Comparison of ENCODE assay signal across 1 cellular context in the genomic region with DNA sequence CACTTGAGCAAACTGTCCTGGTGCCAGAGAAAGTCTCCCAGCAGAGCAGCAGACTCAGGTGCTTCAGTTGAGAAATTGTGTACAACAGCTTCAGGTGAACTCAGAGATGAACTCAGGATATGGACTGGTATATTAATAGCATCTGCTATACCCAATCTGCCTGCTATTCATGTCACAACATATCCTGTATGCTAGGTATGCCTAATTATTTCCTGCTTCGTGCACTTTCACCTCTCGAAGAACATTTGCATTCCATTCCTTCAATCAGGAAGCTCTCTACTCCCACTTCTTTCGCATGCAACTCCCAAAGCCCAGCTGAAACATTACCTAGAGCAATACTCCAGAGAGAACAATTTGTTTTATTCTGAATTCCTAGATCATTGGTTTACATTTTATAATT.
TF ChIP-seq lines count a peak whose summit lies in the region.

No MANE protein-coding gene starts in this region.

TF ChIP-seq in GM23338, 12 proteins besides CTCF, POLR2A, EP300 and RAD21 (continued from another document):
- TF ChIP-seq, protein P1, sequence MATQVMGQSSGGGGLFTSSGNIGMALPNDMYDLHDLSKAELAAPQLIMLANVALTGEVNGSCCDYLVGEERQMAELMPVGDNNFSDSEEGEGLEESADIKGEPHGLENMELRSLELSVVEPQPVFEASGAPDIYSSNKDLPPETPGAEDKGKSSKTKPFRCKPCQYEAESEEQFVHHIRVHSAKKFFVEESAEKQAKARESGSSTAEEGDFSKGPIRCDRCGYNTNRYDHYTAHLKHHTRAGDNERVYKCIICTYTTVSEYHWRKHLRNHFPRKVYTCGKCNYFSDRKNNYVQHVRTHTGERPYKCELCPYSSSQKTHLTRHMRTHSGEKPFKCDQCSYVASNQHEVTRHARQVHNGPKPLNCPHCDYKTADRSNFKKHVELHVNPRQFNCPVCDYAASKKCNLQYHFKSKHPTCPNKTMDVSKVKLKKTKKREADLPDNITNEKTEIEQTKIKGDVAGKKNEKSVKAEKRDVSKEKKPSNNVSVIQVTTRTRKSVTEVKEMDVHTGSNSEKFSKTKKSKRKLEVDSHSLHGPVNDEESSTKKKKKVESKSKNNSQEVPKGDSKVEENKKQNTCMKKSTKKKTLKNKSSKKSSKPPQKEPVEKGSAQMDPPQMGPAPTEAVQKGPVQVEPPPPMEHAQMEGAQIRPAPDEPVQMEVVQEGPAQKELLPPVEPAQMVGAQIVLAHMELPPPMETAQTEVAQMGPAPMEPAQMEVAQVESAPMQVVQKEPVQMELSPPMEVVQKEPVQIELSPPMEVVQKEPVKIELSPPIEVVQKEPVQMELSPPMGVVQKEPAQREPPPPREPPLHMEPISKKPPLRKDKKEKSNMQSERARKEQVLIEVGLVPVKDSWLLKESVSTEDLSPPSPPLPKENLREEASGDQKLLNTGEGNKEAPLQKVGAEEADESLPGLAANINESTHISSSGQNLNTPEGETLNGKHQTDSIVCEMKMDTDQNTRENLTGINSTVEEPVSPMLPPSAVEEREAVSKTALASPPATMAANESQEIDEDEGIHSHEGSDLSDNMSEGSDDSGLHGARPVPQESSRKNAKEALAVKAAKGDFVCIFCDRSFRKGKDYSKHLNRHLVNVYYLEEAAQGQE (IDR thresholded peaks at IDR 0.05; ENCODE audit: unreplicated experiment): no peak
- no peak for TF ChIP-seq ZNF114 (CRISPR knock-in tag; IDR thresholded peaks at IDR 0.05)
- no peak for TF ChIP-seq CREB1 (CRISPR knock-in tag; IDR thresholded peaks at IDR 0.05; ENCODE audit: low read depth)
- no peak for TF ChIP-seq JUNB (IDR thresholded peaks at IDR 0.05; ENCODE audit: unreplicated experiment)
- TF ChIP-seq, protein P2, sequence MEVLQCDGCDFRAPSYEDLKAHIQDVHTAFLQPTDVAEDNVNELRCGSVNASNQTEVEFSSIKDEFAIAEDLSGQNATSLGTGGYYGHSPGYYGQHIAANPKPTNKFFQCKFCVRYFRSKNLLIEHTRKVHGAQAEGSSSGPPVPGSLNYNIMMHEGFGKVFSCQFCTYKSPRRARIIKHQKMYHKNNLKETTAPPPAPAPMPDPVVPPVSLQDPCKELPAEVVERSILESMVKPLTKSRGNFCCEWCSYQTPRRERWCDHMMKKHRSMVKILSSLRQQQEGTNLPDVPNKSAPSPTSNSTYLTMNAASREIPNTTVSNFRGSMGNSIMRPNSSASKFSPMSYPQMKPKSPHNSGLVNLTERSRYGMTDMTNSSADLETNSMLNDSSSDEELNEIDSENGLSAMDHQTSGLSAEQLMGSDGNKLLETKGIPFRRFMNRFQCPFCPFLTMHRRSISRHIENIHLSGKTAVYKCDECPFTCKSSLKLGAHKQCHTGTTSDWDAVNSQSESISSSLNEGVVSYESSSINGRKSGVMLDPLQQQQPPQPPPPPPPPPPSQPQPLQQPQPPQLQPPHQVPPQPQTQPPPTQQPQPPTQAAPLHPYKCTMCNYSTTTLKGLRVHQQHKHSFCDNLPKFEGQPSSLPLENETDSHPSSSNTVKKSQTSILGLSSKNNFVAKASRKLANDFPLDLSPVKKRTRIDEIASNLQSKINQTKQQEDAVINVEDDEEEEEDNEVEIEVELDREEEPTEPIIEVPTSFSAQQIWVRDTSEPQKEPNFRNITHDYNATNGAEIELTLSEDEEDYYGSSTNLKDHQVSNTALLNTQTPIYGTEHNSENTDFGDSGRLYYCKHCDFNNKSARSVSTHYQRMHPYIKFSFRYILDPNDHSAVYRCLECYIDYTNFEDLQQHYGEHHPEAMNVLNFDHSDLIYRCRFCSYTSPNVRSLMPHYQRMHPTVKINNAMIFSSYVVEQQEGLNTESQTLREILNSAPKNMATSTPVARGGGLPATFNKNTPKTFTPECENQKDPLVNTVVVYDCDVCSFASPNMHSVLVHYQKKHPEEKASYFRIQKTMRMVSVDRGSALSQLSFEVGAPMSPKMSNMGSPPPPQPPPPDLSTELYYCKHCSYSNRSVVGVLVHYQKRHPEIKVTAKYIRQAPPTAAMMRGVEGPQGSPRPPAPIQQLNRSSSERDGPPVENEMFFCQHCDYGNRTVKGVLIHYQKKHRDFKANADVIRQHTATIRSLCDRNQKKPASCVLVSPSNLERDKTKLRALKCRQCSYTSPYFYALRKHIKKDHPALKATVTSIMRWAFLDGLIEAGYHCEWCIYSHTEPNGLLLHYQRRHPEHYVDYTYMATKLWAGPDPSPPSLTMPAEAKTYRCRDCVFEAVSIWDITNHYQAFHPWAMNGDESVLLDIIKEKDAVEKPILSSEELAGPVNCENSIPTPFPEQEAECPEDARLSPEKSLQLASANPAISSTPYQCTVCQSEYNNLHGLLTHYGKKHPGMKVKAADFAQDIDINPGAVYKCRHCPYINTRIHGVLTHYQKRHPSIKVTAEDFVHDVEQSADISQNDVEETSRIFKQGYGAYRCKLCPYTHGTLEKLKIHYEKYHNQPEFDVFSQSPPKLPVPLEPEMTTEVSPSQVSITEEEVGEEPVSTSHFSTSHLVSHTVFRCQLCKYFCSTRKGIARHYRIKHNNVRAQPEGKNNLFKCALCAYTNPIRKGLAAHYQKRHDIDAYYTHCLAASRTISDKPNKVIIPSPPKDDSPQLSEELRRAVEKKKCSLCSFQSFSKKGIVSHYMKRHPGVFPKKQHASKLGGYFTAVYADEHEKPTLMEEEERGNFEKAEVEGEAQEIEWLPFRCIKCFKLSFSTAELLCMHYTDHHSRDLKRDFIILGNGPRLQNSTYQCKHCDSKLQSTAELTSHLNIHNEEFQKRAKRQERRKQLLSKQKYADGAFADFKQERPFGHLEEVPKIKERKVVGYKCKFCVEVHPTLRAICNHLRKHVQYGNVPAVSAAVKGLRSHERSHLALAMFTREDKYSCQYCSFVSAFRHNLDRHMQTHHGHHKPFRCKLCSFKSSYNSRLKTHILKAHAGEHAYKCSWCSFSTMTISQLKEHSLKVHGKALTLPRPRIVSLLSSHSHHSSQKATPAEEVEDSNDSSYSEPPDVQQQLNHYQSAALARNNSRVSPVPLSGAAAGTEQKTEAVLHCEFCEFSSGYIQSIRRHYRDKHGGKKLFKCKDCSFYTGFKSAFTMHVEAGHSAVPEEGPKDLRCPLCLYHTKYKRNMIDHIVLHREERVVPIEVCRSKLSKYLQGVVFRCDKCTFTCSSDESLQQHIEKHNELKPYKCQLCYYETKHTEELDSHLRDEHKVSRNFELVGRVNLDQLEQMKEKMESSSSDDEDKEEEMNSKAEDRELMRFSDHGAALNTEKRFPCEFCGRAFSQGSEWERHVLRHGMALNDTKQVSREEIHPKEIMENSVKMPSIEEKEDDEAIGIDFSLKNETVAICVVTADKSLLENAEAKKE (CRISPR knock-in tag; IDR thresholded peaks at IDR 0.05): no peak
- no peak for TF ChIP-seq ZNF331 (CRISPR knock-in tag; IDR thresholded peaks at IDR 0.05; ENCODE audit: low read depth)
- TF ChIP-seq, protein P3, sequence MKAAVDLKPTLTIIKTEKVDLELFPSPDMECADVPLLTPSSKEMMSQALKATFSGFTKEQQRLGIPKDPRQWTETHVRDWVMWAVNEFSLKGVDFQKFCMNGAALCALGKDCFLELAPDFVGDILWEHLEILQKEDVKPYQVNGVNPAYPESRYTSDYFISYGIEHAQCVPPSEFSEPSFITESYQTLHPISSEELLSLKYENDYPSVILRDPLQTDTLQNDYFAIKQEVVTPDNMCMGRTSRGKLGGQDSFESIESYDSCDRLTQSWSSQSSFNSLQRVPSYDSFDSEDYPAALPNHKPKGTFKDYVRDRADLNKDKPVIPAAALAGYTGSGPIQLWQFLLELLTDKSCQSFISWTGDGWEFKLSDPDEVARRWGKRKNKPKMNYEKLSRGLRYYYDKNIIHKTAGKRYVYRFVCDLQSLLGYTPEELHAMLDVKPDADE (IDR thresholded peaks at IDR 0.05): no peak
- no peak for TF ChIP-seq EZH2phosphoT487 (IDR thresholded peaks at IDR 0.05; ENCODE audit: unreplicated experiment)
- TF ChIP-seq NANOG (IDR thresholded peaks at IDR 0.05; ENCODE audit: borderline replicate concordance): no peak
- no peak for TF ChIP-seq STAT1 (IDR thresholded peaks at IDR 0.05; ENCODE audit: unreplicated experiment)
TF ChIP-seq in GM23338: peak in this region for 0.
